Comparison of ENCODE assay signal across 23 cellular contexts in the genomic region with DNA sequence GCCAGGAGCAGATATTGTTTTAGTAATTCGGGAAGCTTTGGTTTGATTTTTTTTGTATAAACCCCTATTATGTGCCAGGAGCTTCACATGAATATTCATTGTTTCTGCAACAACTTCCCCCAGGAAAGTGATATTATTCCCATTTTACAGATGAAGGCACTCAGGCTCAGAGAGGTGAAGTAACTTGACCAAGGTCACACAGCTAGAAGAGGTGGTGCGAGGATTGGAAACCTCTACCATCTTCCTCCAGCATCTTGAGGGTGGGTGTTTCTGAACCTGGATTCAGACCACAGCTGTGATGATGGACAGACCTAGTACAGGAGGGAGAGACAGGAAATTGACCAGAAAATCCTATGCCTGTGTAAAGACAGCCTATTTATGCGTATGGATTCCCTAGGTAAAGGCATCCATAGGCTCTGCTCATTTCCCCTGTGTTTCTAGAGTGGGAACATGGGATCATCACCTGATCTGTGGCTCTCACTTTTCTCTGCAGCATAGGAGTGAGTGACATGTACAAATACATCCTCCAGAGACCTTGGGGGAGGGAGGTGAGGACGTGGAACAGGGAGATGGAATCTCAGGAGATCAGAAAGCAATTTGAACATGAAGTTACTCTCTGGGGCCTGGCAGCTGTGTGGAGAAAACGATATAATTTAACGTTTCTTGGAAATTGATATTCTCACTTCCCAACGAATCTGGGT.
DNase-seq lines count a peak whose midpoint lies in the region; ATAC-seq lines count a peak whose summit lies in the region.
"Had no signal": no experiment of that assay in that cellular context is flagged by ENCODE, and none has a peak within 500 bp of the region (broad histone marks: within the 10 kb centered on the region; RNA-seq: fewer than 3 reads in every experiment).

No MANE protein-coding gene starts in this region.

- POLR2A ChIA-PET in activated CD8-positive, alpha-beta T cell treated with anti-CD3 and anti-CD28 coated beads, Interleukin-2, amount 10 ng/mL, durations not matched to agents 7 days and 5 days (lab: Charles Lee): no interaction called here

- no peaks in the 10 kb centered on the region for H3K36me3 Mint-ChIP-seq in activated CD8-positive, alpha-beta T cell treated with anti-CD3 and anti-CD28 coated beads, Interleukin-2, amount 10 ng/mL, durations not matched to agents 7 days and 5 days (ENCODE audit: low read depth)
- H3K36me3 Mint-ChIP-seq: CD8-positive, alpha-beta T cell had no signal

- intact Hi-C loops in head of caudate nucleus (cut with DNase I): no loop called here

- ATAC-seq in esophagus mucosa: no peak
- no peak for ATAC-seq in activated CD8-positive, alpha-beta T cell treated with anti-CD3 and anti-CD28 coated beads, Interleukin-2, amount 10 ng/mL, durations not matched to agents 7 days and 5 days
- ATAC-seq in HG02970 (IDR thresholded peaks at IDR 0.05; ENCODE audit: low FRiP score, unreplicated experiment): no peak
- no peak for ATAC-seq in GM21381 (IDR thresholded peaks at IDR 0.05; ENCODE audit: unreplicated experiment)
- ATAC-seq: CD8-positive, alpha-beta T cell; HepG2; Right ventricle myocardium inferior had no signal

- no peak overlapping the region for H3K27ac Mint-ChIP-seq in activated CD8-positive, alpha-beta T cell treated with anti-CD3 and anti-CD28 coated beads, Interleukin-2, amount 10 ng/mL, durations not matched to agents 7 days and 5 days
- H3K27ac Mint-ChIP-seq: B cell; CD8-positive, alpha-beta T cell had no signal

- peaks cover 6% of the 10 kb centered on the region for H3K27me3 Mint-ChIP-seq in activated CD8-positive, alpha-beta T cell treated with anti-CD3 and anti-CD28 coated beads, Interleukin-2, amount 10 ng/mL, durations not matched to agents 7 days and 5 days (ENCODE audit: low read depth)

- CTCF ChIA-PET in activated CD8-positive, alpha-beta T cell treated with anti-CD3 and anti-CD28 coated beads, Interleukin-2, amount 10 ng/mL, durations not matched to agents 7 days and 5 days (lab: Charles Lee): no interaction called here

- H3K4me1 Mint-ChIP-seq in activated CD8-positive, alpha-beta T cell treated with anti-CD3 and anti-CD28 coated beads, Interleukin-2, amount 10 ng/mL, durations not matched to agents 7 days and 5 days (ENCODE audit: low read depth): no peaks in the 10 kb centered on the region
- H3K4me1 Mint-ChIP-seq: B cell had no signal

- H3K9me3 Mint-ChIP-seq in activated CD8-positive, alpha-beta T cell treated with anti-CD3 and anti-CD28 coated beads, Interleukin-2, amount 10 ng/mL, durations not matched to agents 7 days and 5 days (ENCODE audit: insufficient read depth): no peaks in the 10 kb centered on the region
- H3K9me3 Mint-ChIP-seq: CD8-positive, alpha-beta T cell had no signal

- H3K4me3 Mint-ChIP-seq in activated CD8-positive, alpha-beta T cell treated with anti-CD3 and anti-CD28 coated beads, Interleukin-2, amount 10 ng/mL, durations not matched to agents 7 days and 5 days: no peak overlapping the region
- H3K4me3 Mint-ChIP-seq: B cell; CD8-positive, alpha-beta T cell had no signal

- DNase-seq in NCI-H2171 treated with DMSO at 0.1 percent for 48 hours (lab: John Stamatoyannopoulos, UW): peak; percentile 28
- no peak for DNase-seq in NCI-H2171 (lab: John Stamatoyannopoulos, UW)
- peak in 29 of 42 donors; percentile 5 to 86 (median 54) for DNase-seq in head of caudate nucleus
- peak; percentile 72 for DNase-seq in putamen (ENCODE audit: low spot score)
- DNase-seq in activated CD8-positive, alpha-beta T cell treated with anti-CD3 and anti-CD28 coated beads, Interleukin-2, amount 10 ng/mL, durations not matched to agents 7 days and 5 days: no peak
- DNase-seq: Caco-2; CD8-positive, alpha-beta T cell; Kasumi-1; NCI-H1092 treated with DMSO at 0.1 percent for 48 hours; NCI-H1436; NCI-H1930; NCI-H2107; NCI-H446 treated with DMSO at 0.1 percent for 48 hours; NCI-H526; NCI-H82; NK-92 treated with Interleukin-12 subunit alpha and Interleukin-12 subunit beta, amount 100 ng/mL, for 24 hours; PC-9 had no signal

Comparison
In these comparisons a context has a peak if more than half of its experiments do, and no peak if none do; other contexts are left out.
1. DNase-seq: peak in NCI-H2171 treated with DMSO at 0.1 percent for 48 hours (single experiment), head of caudate nucleus (29 of 42) and putamen (single experiment); none in NCI-H2171 (single experiment) and activated CD8-positive, alpha-beta T cell treated with anti-CD3 and anti-CD28 coated beads, Interleukin-2, amount 10 ng/mL, durations not matched to agents 7 days and 5 days (single experiment).